In the genomic region with DNA sequence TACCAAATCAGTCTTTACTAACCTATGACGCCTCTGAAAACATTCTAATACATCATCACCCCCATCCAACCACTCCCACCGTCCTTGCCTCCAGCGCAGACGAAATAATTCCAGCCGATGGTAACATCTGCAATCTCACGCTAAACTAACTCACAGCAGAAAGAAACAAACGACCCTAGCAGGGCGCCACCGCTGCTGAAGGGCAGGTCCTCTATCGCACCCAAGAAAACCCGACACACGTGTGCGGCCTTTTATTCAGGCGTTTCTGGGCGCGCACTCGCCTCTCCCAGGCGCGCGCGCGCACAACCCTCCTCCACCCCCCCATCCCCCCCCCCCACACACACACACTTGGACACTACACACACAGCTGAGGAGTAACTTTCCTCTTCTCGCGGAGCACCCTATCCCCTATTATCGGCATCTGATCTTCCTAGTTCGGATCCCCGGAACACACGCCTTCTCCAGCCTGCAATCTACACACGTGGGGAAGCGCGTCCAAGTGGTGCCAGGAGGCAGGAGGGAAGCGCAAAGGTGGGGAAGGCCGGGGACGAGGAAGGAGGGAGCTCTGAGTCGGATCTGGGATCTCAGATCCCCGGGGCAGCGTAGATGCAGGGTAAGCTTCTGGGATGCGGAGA, we compare ENCODE assay signal across 1 cellular context.
TF ChIP-seq lines count a peak whose summit lies in the region.

No MANE protein-coding gene starts in this region.

TF ChIP-seq in GM23338, 12 proteins besides CTCF, POLR2A, EP300 and RAD21 (continued from another document):
- TF ChIP-seq REST (IDR thresholded peaks at IDR 0.05; ENCODE audit: unreplicated experiment) (no peak), ETS1 (IDR thresholded peaks at IDR 0.05) (no peak), ZNF114 (CRISPR knock-in tag; IDR thresholded peaks at IDR 0.05) (no peak), EZH2 (IDR thresholded peaks at IDR 0.05; ENCODE audit: low read depth, unreplicated experiment) (no peak), ZNF331 (CRISPR knock-in tag; IDR thresholded peaks at IDR 0.05; ENCODE audit: low read depth) (no peak)
- TF ChIP-seq, protein P1, sequence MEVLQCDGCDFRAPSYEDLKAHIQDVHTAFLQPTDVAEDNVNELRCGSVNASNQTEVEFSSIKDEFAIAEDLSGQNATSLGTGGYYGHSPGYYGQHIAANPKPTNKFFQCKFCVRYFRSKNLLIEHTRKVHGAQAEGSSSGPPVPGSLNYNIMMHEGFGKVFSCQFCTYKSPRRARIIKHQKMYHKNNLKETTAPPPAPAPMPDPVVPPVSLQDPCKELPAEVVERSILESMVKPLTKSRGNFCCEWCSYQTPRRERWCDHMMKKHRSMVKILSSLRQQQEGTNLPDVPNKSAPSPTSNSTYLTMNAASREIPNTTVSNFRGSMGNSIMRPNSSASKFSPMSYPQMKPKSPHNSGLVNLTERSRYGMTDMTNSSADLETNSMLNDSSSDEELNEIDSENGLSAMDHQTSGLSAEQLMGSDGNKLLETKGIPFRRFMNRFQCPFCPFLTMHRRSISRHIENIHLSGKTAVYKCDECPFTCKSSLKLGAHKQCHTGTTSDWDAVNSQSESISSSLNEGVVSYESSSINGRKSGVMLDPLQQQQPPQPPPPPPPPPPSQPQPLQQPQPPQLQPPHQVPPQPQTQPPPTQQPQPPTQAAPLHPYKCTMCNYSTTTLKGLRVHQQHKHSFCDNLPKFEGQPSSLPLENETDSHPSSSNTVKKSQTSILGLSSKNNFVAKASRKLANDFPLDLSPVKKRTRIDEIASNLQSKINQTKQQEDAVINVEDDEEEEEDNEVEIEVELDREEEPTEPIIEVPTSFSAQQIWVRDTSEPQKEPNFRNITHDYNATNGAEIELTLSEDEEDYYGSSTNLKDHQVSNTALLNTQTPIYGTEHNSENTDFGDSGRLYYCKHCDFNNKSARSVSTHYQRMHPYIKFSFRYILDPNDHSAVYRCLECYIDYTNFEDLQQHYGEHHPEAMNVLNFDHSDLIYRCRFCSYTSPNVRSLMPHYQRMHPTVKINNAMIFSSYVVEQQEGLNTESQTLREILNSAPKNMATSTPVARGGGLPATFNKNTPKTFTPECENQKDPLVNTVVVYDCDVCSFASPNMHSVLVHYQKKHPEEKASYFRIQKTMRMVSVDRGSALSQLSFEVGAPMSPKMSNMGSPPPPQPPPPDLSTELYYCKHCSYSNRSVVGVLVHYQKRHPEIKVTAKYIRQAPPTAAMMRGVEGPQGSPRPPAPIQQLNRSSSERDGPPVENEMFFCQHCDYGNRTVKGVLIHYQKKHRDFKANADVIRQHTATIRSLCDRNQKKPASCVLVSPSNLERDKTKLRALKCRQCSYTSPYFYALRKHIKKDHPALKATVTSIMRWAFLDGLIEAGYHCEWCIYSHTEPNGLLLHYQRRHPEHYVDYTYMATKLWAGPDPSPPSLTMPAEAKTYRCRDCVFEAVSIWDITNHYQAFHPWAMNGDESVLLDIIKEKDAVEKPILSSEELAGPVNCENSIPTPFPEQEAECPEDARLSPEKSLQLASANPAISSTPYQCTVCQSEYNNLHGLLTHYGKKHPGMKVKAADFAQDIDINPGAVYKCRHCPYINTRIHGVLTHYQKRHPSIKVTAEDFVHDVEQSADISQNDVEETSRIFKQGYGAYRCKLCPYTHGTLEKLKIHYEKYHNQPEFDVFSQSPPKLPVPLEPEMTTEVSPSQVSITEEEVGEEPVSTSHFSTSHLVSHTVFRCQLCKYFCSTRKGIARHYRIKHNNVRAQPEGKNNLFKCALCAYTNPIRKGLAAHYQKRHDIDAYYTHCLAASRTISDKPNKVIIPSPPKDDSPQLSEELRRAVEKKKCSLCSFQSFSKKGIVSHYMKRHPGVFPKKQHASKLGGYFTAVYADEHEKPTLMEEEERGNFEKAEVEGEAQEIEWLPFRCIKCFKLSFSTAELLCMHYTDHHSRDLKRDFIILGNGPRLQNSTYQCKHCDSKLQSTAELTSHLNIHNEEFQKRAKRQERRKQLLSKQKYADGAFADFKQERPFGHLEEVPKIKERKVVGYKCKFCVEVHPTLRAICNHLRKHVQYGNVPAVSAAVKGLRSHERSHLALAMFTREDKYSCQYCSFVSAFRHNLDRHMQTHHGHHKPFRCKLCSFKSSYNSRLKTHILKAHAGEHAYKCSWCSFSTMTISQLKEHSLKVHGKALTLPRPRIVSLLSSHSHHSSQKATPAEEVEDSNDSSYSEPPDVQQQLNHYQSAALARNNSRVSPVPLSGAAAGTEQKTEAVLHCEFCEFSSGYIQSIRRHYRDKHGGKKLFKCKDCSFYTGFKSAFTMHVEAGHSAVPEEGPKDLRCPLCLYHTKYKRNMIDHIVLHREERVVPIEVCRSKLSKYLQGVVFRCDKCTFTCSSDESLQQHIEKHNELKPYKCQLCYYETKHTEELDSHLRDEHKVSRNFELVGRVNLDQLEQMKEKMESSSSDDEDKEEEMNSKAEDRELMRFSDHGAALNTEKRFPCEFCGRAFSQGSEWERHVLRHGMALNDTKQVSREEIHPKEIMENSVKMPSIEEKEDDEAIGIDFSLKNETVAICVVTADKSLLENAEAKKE (CRISPR knock-in tag; IDR thresholded peaks at IDR 0.05): no peak
